ENCODE assay signal across 13 cellular contexts in genomic region chr20:53871541-53871940, GRCh38.
A peak's percentile ranks its signal among the peaks of the same experiment; 100 is the strongest.
DNase-seq lines count a peak whose midpoint lies in the region; ATAC-seq and TF ChIP-seq lines count a peak whose summit lies in the region.
"Had no signal": no experiment of that assay in that cellular context is flagged by ENCODE, and none has a peak within 500 bp of the region (broad histone marks: within the 10 kb centered on the region; RNA-seq: fewer than 3 reads in every experiment).

No MANE protein-coding gene starts in this region.

- H3K27me3 Mint-ChIP-seq in Calu3 (ENCODE audit: unreplicated experiment) (no peaks in the 10 kb centered on the region), osteocyte (ENCODE audit: unreplicated experiment) (no peaks in the 10 kb centered on the region)
- no peaks in the 10 kb centered on the region for H3K27me3 Mint-ChIP-seq in dendritic cell treated with granulocyte-macrophage colony-stimulating factor and Interleukin-4, amounts not matched to agents 40 ng/mL and 50 ng/mL, for 4 days

- no peak for DNase-seq in Calu3
- no peak for DNase-seq in osteocyte (ENCODE audit: extremely low spot score, unreplicated experiment)
- DNase-seq in dedifferentiated amniotic fluid mesenchymal stem cell (ENCODE audit: extremely low spot score): no peak
- no peak for DNase-seq in GF-D8 (lab: John Stamatoyannopoulos, UW)
- DNase-seq in stimulated activated CD4-positive, alpha-beta T cell treated with anti-CD3 and anti-CD28 coated beads, Interleukin-15, amount 100 ng/mL, for 24 hours: no peak
- DNase-seq: activated T-cell treated with anti-CD3 and anti-CD28 coated beads for 4 hours, cerebellar nuclear complex, KBM-7, left ventricle myocardium superior, NCI-H345 had no signal

- no peaks in the 10 kb centered on the region for H3K79me2 ChIP-seq in OCI-LY3 (ENCODE audit: low read length)

- CTCF ChIA-PET in Calu3 (lab: Charles Lee): interaction anchor here (1.1 to 2.4 kb wide), 9 partner anchors 8 to 229 kb away, joined by 3 to 19 read pairs (median 6); no protein-coding TSS in a partner anchor

- H3K27ac Mint-ChIP-seq in Calu3 (ENCODE audit: unreplicated experiment) (peak overlapping the region; percentile 80), osteocyte (ENCODE audit: unreplicated experiment) (peak overlapping the region; percentile 90)
- H3K27ac Mint-ChIP-seq in dendritic cell treated with granulocyte-macrophage colony-stimulating factor and Interleukin-4, amounts not matched to agents 40 ng/mL and 50 ng/mL, for 4 days: peak overlapping the region; percentile 6

- no peak overlapping the region for H3K27ac ChIP-seq in OCI-LY3 (ENCODE audit: low read length)

- no peaks in the 10 kb centered on the region for H3K27me3 ChIP-seq in OCI-LY3 (ENCODE audit: low read depth, low read length)

- intact Hi-C loops in Calu3 (cut with micrococcal nuclease; ENCODE audit: unreplicated experiment): loop anchor here (2.0 to 10.0 kb wide), 3 partner anchors 133 to 219 kb away; no protein-coding TSS in a partner anchor
- intact Hi-C loops in dendritic cell treated with granulocyte-macrophage colony-stimulating factor and Interleukin-4, amounts not matched to agents 40 ng/mL and 50 ng/mL, for 4 days (cut with micrococcal nuclease): loop anchor here (2.0 to 5.0 kb wide), 3 partner anchors 43 to 294 kb away; no protein-coding TSS in a partner anchor

- TF ChIP-seq CTCF in Calu3 (IDR thresholded peaks at IDR 0.05; ENCODE audit: unreplicated experiment): no peak
- no peak for TF ChIP-seq CTCF in OCI-LY3 (IDR thresholded peaks at IDR 0.05; ENCODE audit: low read depth, low read length)
- TF ChIP-seq CTCF in osteocyte (IDR thresholded peaks at IDR 0.05): no peak

- ATAC-seq in GM21737 (IDR thresholded peaks at IDR 0.05; ENCODE audit: unreplicated experiment): no peak
- ATAC-seq: left ventricle myocardium superior had no signal

- H3K4me3 Mint-ChIP-seq in Calu3 (ENCODE audit: low read depth, unreplicated experiment) (peak overlapping the region; percentile 37), osteocyte (ENCODE audit: unreplicated experiment) (no peak overlapping the region)
- no peak overlapping the region for H3K4me3 Mint-ChIP-seq in dendritic cell treated with granulocyte-macrophage colony-stimulating factor and Interleukin-4, amounts not matched to agents 40 ng/mL and 50 ng/mL, for 4 days

- H3K9me3 ChIP-seq in OCI-LY3 (ENCODE audit: insufficient read depth, low read length): no peaks in the 10 kb centered on the region

- H4K20me1 ChIP-seq in OCI-LY3 (ENCODE audit: insufficient read depth, low read length): no peaks in the 10 kb centered on the region

- no TSS peak for BruUV-seq in Calu3 (replicated peaks; lab: Mats Ljungman, UMichigan)

- no peaks in the 10 kb centered on the region for H3K36me3 ChIP-seq in OCI-LY3 (replicated peaks; ENCODE audit: low read depth, low read length)

- H3K9ac ChIP-seq in OCI-LY3 (ENCODE audit: low read length): no peak overlapping the region

- peaks cover 57% of the 10 kb centered on the region for H3K4me1 Mint-ChIP-seq in Calu3 (ENCODE audit: low read depth, unreplicated experiment)
- H3K4me1 Mint-ChIP-seq in dendritic cell treated with granulocyte-macrophage colony-stimulating factor and Interleukin-4, amounts not matched to agents 40 ng/mL and 50 ng/mL, for 4 days (ENCODE audit: low read depth): peaks cover 44% of the 10 kb centered on the region
- peaks cover 38% of the 10 kb centered on the region for H3K4me1 Mint-ChIP-seq in osteocyte (ENCODE audit: unreplicated experiment)

- peak overlapping the region; percentile 84 for H2AFZ ChIP-seq in OCI-LY3 (ENCODE audit: low read depth, low read length)

- H3K36me3 Mint-ChIP-seq in Calu3 (ENCODE audit: insufficient read depth, unreplicated experiment): peaks cover 7% of the 10 kb centered on the region
- no peaks in the 10 kb centered on the region for H3K36me3 Mint-ChIP-seq in dendritic cell treated with granulocyte-macrophage colony-stimulating factor and Interleukin-4, amounts not matched to agents 40 ng/mL and 50 ng/mL, for 4 days (ENCODE audit: low read depth)
- H3K36me3 Mint-ChIP-seq in osteocyte (ENCODE audit: unreplicated experiment): no peaks in the 10 kb centered on the region

- H3K4me3 ChIP-seq in OCI-LY3 (ENCODE audit: low read length): no peak overlapping the region

- no peaks in the 10 kb centered on the region for H3K9me3 Mint-ChIP-seq in Calu3 (ENCODE audit: low read depth, unreplicated experiment)
- peaks cover 10% of the 10 kb centered on the region for H3K9me3 Mint-ChIP-seq in dendritic cell treated with granulocyte-macrophage colony-stimulating factor and Interleukin-4, amounts not matched to agents 40 ng/mL and 50 ng/mL, for 4 days
- no peaks in the 10 kb centered on the region for H3K9me3 Mint-ChIP-seq in osteocyte (ENCODE audit: unreplicated experiment)

- no peak overlapping the region for H3K4me2 ChIP-seq in OCI-LY3 (ENCODE audit: low read length)

- H3K4me1 ChIP-seq in OCI-LY3 (ENCODE audit: low read length): peaks cover 41% of the 10 kb centered on the region

Comparison
In these comparisons a context has a peak if more than half of its experiments do, and no peak if none do; other contexts are left out.
1. H3K27ac Mint-ChIP-seq: peak in every context shown above with its lines; median percentile 90 in osteocyte; 80 in Calu3; 6 in dendritic cell treated with granulocyte-macrophage colony-stimulating factor and Interleukin-4, amounts not matched to agents 40 ng/mL and 50 ng/mL, for 4 days.